In genomic region chr13:40102360-40102727, GRCh38 we compare ENCODE assay signal across 13 cellular contexts.
A peak's percentile ranks its signal among the peaks of the same experiment; 100 is the strongest.
DNase-seq lines count a peak whose midpoint lies in the region; ATAC-seq lines count a peak whose summit lies in the region.
"Had no signal": no experiment of that assay in that cellular context is flagged by ENCODE, and none has a peak within 500 bp of the region (broad histone marks: within the 10 kb centered on the region; RNA-seq: fewer than 3 reads in every experiment).

No MANE protein-coding gene starts in this region.

- H3K9me3 Mint-ChIP-seq in activated T-cell treated with anti-CD3 and anti-CD28 coated beads, Interleukin-2, amount 50 U/mL, for 4 hours: peaks cover 11% of the 10 kb centered on the region
- peaks cover 12% of the 10 kb centered on the region for H3K9me3 Mint-ChIP-seq in activated T-helper 17 cell treated with anti-CD3 and anti-CD28 coated beads, Interleukin-2, amount 50 U/mL, for 72 hours
- peaks cover 7% of the 10 kb centered on the region for H3K9me3 Mint-ChIP-seq in stimulated activated memory B cell treated with anti-CD40 and anti-IgM and Interleukin-4, amounts not matched to agents 10 μg/mL and 1 μg/mL and 100 μg/mL, for 72 hours

- H3K27me3 Mint-ChIP-seq in activated T-cell treated with anti-CD3 and anti-CD28 coated beads, Interleukin-2, amount 50 U/mL, for 4 hours (ENCODE audit: low read depth): no peaks in the 10 kb centered on the region
- H3K27me3 Mint-ChIP-seq in activated T-helper 17 cell treated with anti-CD3 and anti-CD28 coated beads, Interleukin-2, amount 50 U/mL, for 72 hours: no peaks in the 10 kb centered on the region
- no peaks in the 10 kb centered on the region for H3K27me3 Mint-ChIP-seq in stimulated activated memory B cell treated with anti-CD40 and anti-IgM and Interleukin-4, amounts not matched to agents 10 μg/mL and 1 μg/mL and 100 μg/mL, for 72 hours
- H3K27me3 Mint-ChIP-seq: IgD-negative memory B cell had no signal

- peak overlapping the region; percentile 51 for H3K4me3 Mint-ChIP-seq in activated T-cell treated with anti-CD3 and anti-CD28 coated beads, Interleukin-2, amount 50 U/mL, for 4 hours
- H3K4me3 Mint-ChIP-seq in activated T-helper 17 cell treated with anti-CD3 and anti-CD28 coated beads, Interleukin-2, amount 50 U/mL, for 72 hours: peak overlapping the region; percentile 71
- no peak overlapping the region for H3K4me3 Mint-ChIP-seq in stimulated activated memory B cell treated with anti-CD40 and anti-IgM and Interleukin-4, amounts not matched to agents 10 μg/mL and 1 μg/mL and 100 μg/mL, for 72 hours
- H3K4me3 Mint-ChIP-seq: nephron had no signal

- peak in 1 of 2 donors; percentile 4 for ATAC-seq in activated T-cell treated with anti-CD3 and anti-CD28 coated beads, Interleukin-2, amount 50 U/mL, for 4 hours
- peak; percentile 18 for ATAC-seq in HG02870 (IDR thresholded peaks at IDR 0.05; ENCODE audit: unreplicated experiment)
- ATAC-seq in activated T-helper 17 cell treated with anti-CD3 and anti-CD28 coated beads, Interleukin-2, amount 50 U/mL, for 72 hours (replicated peaks): peak; percentile 24
- peak; percentile 32 for ATAC-seq in stimulated activated memory B cell treated with anti-CD40 and anti-IgM and Interleukin-4, amounts not matched to agents 10 μg/mL and 1 μg/mL and 100 μg/mL, for 72 hours
- ATAC-seq: gastroesophageal sphincter had no signal

- peak overlapping the region; percentile 100 for H3K27ac Mint-ChIP-seq in activated T-helper 17 cell treated with anti-CD3 and anti-CD28 coated beads, Interleukin-2, amount 50 U/mL, for 72 hours
- peak overlapping the region; percentile 82 for H3K27ac Mint-ChIP-seq in stimulated activated memory B cell treated with anti-CD40 and anti-IgM and Interleukin-4, amounts not matched to agents 10 μg/mL and 1 μg/mL and 100 μg/mL, for 72 hours
- H3K27ac Mint-ChIP-seq: IgD-negative memory B cell had no signal

- DNase-seq in activated T-cell treated with anti-CD3 and anti-CD28 coated beads, Interleukin-2, amount 50 U/mL, for 4 hours: no peak
- DNase-seq in activated T-cell treated with anti-CD3 and anti-CD28 coated beads for 4 hours (no peak), NCI-H187 (lab: John Stamatoyannopoulos, UW) (no peak), ureter (ENCODE audit: low spot score) (no peak), NCI-H774 (lab: John Stamatoyannopoulos, UW) (no peak)
- DNase-seq: DND-41, NCI-H146 had no signal

- H3K36me3 Mint-ChIP-seq in activated T-cell treated with anti-CD3 and anti-CD28 coated beads, Interleukin-2, amount 50 U/mL, for 4 hours (ENCODE audit: insufficient read depth): peaks cover 7% of the 10 kb centered on the region
- H3K36me3 Mint-ChIP-seq in activated T-helper 17 cell treated with anti-CD3 and anti-CD28 coated beads, Interleukin-2, amount 50 U/mL, for 72 hours (ENCODE audit: low read depth): peaks cover 13% of the 10 kb centered on the region
- H3K36me3 Mint-ChIP-seq in stimulated activated memory B cell treated with anti-CD40 and anti-IgM and Interleukin-4, amounts not matched to agents 10 μg/mL and 1 μg/mL and 100 μg/mL, for 72 hours: peaks cover 7% of the 10 kb centered on the region
- H3K36me3 Mint-ChIP-seq: IgD-negative memory B cell had no signal

- H3K4me1 Mint-ChIP-seq in activated T-cell treated with anti-CD3 and anti-CD28 coated beads, Interleukin-2, amount 50 U/mL, for 4 hours (ENCODE audit: low read depth): peaks cover 38% of the 10 kb centered on the region
- H3K4me1 Mint-ChIP-seq in activated T-helper 17 cell treated with anti-CD3 and anti-CD28 coated beads, Interleukin-2, amount 50 U/mL, for 72 hours: peaks cover 42% of the 10 kb centered on the region
- peaks cover 35% of the 10 kb centered on the region for H3K4me1 Mint-ChIP-seq in stimulated activated memory B cell treated with anti-CD40 and anti-IgM and Interleukin-4, amounts not matched to agents 10 μg/mL and 1 μg/mL and 100 μg/mL, for 72 hours
- H3K4me1 Mint-ChIP-seq: nephron had no signal
